Comparison of ENCODE assay signal across 8 cellular contexts in the genomic region with DNA sequence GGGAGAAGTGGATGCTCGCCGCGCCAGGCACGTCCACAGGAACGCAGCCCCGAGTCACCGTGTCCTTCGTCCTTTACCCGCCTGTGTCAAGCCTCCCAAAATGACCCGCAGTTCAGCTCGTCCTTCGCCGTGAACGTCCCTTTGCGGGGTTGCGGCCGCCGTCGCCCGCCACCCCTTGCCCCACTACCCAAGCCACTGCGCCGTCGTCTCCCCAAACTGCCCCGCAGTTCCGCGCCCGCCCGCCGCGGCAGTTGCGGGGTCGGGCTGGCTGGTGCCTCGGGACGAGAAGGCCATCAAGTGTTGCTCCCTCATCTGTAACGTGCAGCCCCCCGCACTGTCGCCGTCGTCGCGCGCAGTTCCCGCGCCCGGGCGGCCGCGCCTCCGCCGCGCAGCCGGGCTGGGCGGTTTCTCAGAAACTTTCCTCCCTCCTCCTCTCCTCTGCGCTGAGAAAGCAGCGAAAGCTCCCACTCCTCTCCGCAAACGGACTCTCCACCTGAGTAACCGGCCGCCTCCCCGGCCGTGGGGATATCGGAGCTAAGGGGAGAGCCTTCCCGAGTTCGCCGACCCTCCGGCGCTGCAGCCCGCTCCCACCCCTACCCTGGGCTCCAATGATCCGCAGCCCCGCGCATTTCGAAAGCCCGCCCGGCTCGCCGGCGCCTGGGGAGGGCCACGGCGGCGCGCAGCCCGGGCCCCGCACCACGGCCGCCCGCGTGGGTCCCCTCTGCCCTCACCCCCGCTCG.
DNase-seq lines count a peak whose midpoint lies in the region; ATAC-seq lines count a peak whose summit lies in the region.

No MANE protein-coding gene starts in this region.

- ATAC-seq in HG03442 (IDR thresholded peaks at IDR 0.05; ENCODE audit: unreplicated experiment) (no peak), GM18909 (IDR thresholded peaks at IDR 0.05; ENCODE audit: poor library complexity, unreplicated experiment) (no peak)

- H3K27ac ChIP-seq in caudate nucleus (ENCODE audit: low read depth, low read length) = peak overlapping the region; percentile 97

- DNase-seq in activated T-cell treated with anti-CD3 and anti-CD28 coated beads for 1 hour (ENCODE audit: low read depth) (peak; percentile 17), activated T-cell treated with anti-CD3 and anti-CD28 coated beads for 4 hours (no peak), T-helper 2 cell (peak in 4 of 5 experiments; percentile 19 to 64 (median 27)), caudate nucleus (lab: John Stamatoyannopoulos, UW) (peak in 15 of 61 donors; percentile 5 to 51 (median 33)), left kidney (ENCODE audit: low read depth, low spot score) (peak; percentile 78)
- DNase-seq in stimulated activated CD4-positive, alpha-beta T cell treated with anti-CD3 and anti-CD28 coated beads, Interleukin-4, amount 100 ng/mL, for 4 hours = peak; percentile 24 to 46
